ENCODE assay signal across 16 cellular contexts in genomic region chr19:30563691-30564090, GRCh38.
DNase-seq lines count a peak whose midpoint lies in the region; ATAC-seq and TF ChIP-seq lines count a peak whose summit lies in the region.
"Had no signal": no experiment of that assay in that cellular context is flagged by ENCODE, and none has a peak within 500 bp of the region (broad histone marks: within the 10 kb centered on the region; RNA-seq: fewer than 3 reads in every experiment).

No MANE protein-coding gene starts in this region.

- no peak overlapping the region for H2AFZ ChIP-seq in H9 (ENCODE audit: low read length)

- TF ChIP-seq CTCF in H9 (conservative IDR thresholded peaks at IDR 0.05), result no peak
- TF ChIP-seq CTCF in suprapubic skin (IDR thresholded peaks at IDR 0.05), result no peak

- H3K4me1 ChIP-seq in H9 (ENCODE audit: insufficient read depth, low read length), result peaks cover 8% of the 10 kb centered on the region; the same call in 1 of the 2 replicates
- H3K4me1 ChIP-seq in suprapubic skin, result no peaks in the 10 kb centered on the region
- H3K4me1 ChIP-seq: Caco-2 had no signal

- H3K4me3 Mint-ChIP-seq in H9, result no peak overlapping the region; a peak in 1 of 5 replicates
- H3K4me3 Mint-ChIP-seq: B cell; CD4-positive, alpha-beta memory T cell had no signal

- no peak overlapping the region for H3K9ac ChIP-seq in H9 (ENCODE audit: extremely low read depth, insufficient read length, low read length)

- H3K4me1 Mint-ChIP-seq in H9, result peaks cover 53 to 56% of the 10 kb centered on the region in 2 experiments
- H3K4me1 Mint-ChIP-seq: B cell; CD4-positive, alpha-beta memory T cell had no signal

- no peak overlapping the region for H4K8ac ChIP-seq in H9 (replicated peaks; ENCODE audit: insufficient read length, low read depth, low read length)

- H3K4ac ChIP-seq in H9 (ENCODE audit: low read depth, low read length), result no peak overlapping the region

- no peak overlapping the region for H2BK120ac ChIP-seq in H9 (ENCODE audit: low read depth, low read length, poor library complexity, severe bottlenecking)

- CTCF ChIA-PET in HEK293T (lab: Yijun Ruan, JAX), result no interaction called here

- no CpG with 5 or more reads among the region's 3 CpGs for WGBS in H9 (ENCODE audit: extremely low coverage, insufficient read length, low lambda C conversion rate)
- WGBS in suprapubic skin, result 82% methylated on average over 3 of the region's 3 CpGs

- H3K27ac Mint-ChIP-seq in H9, result peak overlapping the region in 1 of 3 experiments; percentile 76; a peak in 2 of 7 replicates
- H3K27ac Mint-ChIP-seq: B cell; CD4-positive, alpha-beta memory T cell had no signal

- no peak overlapping the region for H2BK20ac ChIP-seq in H9 (ENCODE audit: low read depth, low read length, poor library complexity, severe bottlenecking)

- H3K9me3 Mint-ChIP-seq in H9, result no peaks in the 10 kb centered on the region; a peak in 1 of 5 replicates

- H4K20me1 ChIP-seq in H9 (ENCODE audit: control insufficient read depth, insufficient read depth, insufficient read length), result no peaks in the 10 kb centered on the region

- H3K36me3 ChIP-seq in suprapubic skin, result no peaks in the 10 kb centered on the region

- H3K23me2 ChIP-seq in H9 (ENCODE audit: insufficient read length, low read depth, low read length, poor library complexity, severe bottlenecking), result no peaks in the 10 kb centered on the region

- no peak for ATAC-seq in HG02798 (IDR thresholded peaks at IDR 0.05; ENCODE audit: poor library complexity, unreplicated experiment)
- ATAC-seq: K562 had no signal

- no peaks in the 10 kb centered on the region for H3K9me3 ChIP-seq in H9 (ENCODE audit: control insufficient read depth, low read depth, low read length)
- H3K9me3 ChIP-seq in suprapubic skin, result no peaks in the 10 kb centered on the region
- H3K9me3 ChIP-seq: Caco-2 had no signal

- H3K18ac ChIP-seq in H9 (ENCODE audit: insufficient read length, low read depth, low read length), result no peak overlapping the region

- no peak overlapping the region for H3K4me2 ChIP-seq in H9 (ENCODE audit: insufficient read depth, insufficient read length, low read length)

- no peak overlapping the region for H4K5ac ChIP-seq in H9 (ENCODE audit: insufficient read length, low read depth, low read length)

- DNase-seq in H9 (no peak), caudate nucleus (lab: John Stamatoyannopoulos, UW) (no peak), islet precursor cell (peak; percentile 14), suprapubic skin (ENCODE audit: low spot score in 2 of 2) (peak; percentile 9 to 18), HEK293T (ENCODE audit: extremely low spot score) (no peak), COR-L47 (lab: John Stamatoyannopoulos, UW) (no peak)
- DNase-seq: ACHN; Caco-2; CD4-positive, alpha-beta memory T cell; DMS53; GF-D8; GOT3; HCEC 1CT had no signal

- H3K79me1 ChIP-seq in H9 (ENCODE audit: insufficient read depth, low read depth, low read length, poor library complexity, severe bottlenecking), result no peaks in the 10 kb centered on the region

- no peaks in the 10 kb centered on the region for H3K36me3 Mint-ChIP-seq in H9 (ENCODE audit: insufficient read depth in 1 of 3, low read depth in 3 of 3)
- H3K36me3 Mint-ChIP-seq: CD4-positive, alpha-beta memory T cell had no signal

- no peak overlapping the region for H4K91ac ChIP-seq in H9 (ENCODE audit: insufficient read length, low read depth, low read length)

- H2BK12ac ChIP-seq in H9 (ENCODE audit: insufficient read length, low read depth, low read length), result peak overlapping the region; percentile 30

- no peak overlapping the region for H2AK5ac ChIP-seq in H9 (ENCODE audit: insufficient read length, low read length)

- H3K27ac ChIP-seq in H9 (ENCODE audit: insufficient read length, low read depth, low read length) (no peak overlapping the region), caudate nucleus (ENCODE audit: low read depth, low read length) (peak overlapping the region; percentile 95), suprapubic skin (no peak overlapping the region)

- H2BK5ac ChIP-seq in H9 (ENCODE audit: insufficient read length, low read length), result no peak overlapping the region

- TF ChIP-seq POLR2A in suprapubic skin (IDR thresholded peaks at IDR 0.05), result no peak

- H3K4me3 ChIP-seq in suprapubic skin, result no peak overlapping the region
- H3K4me3 ChIP-seq: K562 had no signal

- no peak overlapping the region for H3K23ac ChIP-seq in H9 (ENCODE audit: insufficient read length, low read depth, low read length)

- H3T11ph ChIP-seq in H9 (ENCODE audit: low read length), result no peak overlapping the region

- H3K27me3 ChIP-seq in H9 (ENCODE audit: insufficient read depth, low read length) (no peaks in the 10 kb centered on the region), suprapubic skin (peaks cover 18% of the 10 kb centered on the region)

- no peak overlapping the region; the same call in 1 of the 2 replicates for H3K14ac ChIP-seq in H9 (ENCODE audit: insufficient read depth, low read length)

- H3K27me3 Mint-ChIP-seq in H9 (ENCODE audit: low read depth), result peaks cover 7% of the 10 kb centered on the region
- H3K27me3 Mint-ChIP-seq: B cell had no signal

- POLR2A ChIA-PET in HEK293T (lab: Yijun Ruan, JAX), result no interaction called here

- TF ChIP-seq EP300 in suprapubic skin (IDR thresholded peaks at IDR 0.05), result no peak

- no peak overlapping the region for H3K56ac ChIP-seq in H9 (ENCODE audit: insufficient read length, low read depth, low read length)

- H2BK15ac ChIP-seq in H9 (ENCODE audit: low read depth, low read length), result no peak overlapping the region

- no peaks in the 10 kb centered on the region for H3K79me2 ChIP-seq in H9 (ENCODE audit: insufficient read depth, low read length)

TF ChIP-seq in HEK293T, 16 proteins besides CTCF, POLR2A, EP300 and RAD21:
- TF ChIP-seq PKNOX1 (IDR thresholded peaks at IDR 0.05) (no peak), FOXM1 (IDR thresholded peaks at IDR 0.05; ENCODE audit: borderline replicate concordance) (no peak), SUZ12 (IDR thresholded peaks at IDR 0.05) (no peak), FOXK2 (IDR thresholded peaks at IDR 0.05) (no peak), BHLHE40 (IDR thresholded peaks at IDR 0.05; ENCODE audit: borderline replicate concordance) (no peak), L3MBTL2 (conservative IDR thresholded peaks at IDR 0.05) (no peak), SP1 (IDR thresholded peaks at IDR 0.05) (no peak), HDGF (IDR thresholded peaks at IDR 0.05; ENCODE audit: borderline replicate concordance) (no peak), TARDBP (IDR thresholded peaks at IDR 0.05) (no peak), ELF4 (IDR thresholded peaks at IDR 0.05) (no peak), FOXA1 (IDR thresholded peaks at IDR 0.05) (no peak)

Comparison
In these comparisons a context has a peak if more than half of its experiments do, and no peak if none do; other contexts are left out.
1. DNase-seq: peak in islet precursor cell (single experiment) and suprapubic skin (2 of 2); none in H9 (single experiment), caudate nucleus (0 of 61), HEK293T (single experiment) and COR-L47 (single experiment).